1 cellular context compared by ENCODE assay signal in the genomic region with DNA sequence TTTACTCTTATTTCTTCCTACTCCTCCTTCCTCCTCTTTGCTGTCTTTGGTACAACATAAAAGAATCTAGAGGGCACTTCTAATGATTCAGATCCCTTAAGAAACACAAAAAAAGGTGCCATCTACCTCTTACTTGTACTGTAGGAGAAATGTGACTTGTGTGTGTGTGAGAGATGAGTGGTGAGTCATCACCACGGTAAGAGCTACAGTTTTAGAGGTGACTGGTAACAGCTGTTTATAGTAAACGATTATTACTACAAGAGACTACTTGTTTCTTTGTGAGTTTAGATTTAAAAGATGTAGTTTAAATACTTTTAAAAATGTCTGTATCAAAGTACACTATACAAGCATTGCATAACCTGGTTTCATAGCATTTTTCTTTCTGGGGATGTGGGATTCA.
TF ChIP-seq lines count a peak whose summit lies in the region.

No MANE protein-coding gene starts in this region.

TF ChIP-seq in GM12878, 131 proteins besides CTCF, POLR2A, EP300 and RAD21:
- TF ChIP-seq HCFC1 (IDR thresholded peaks at IDR 0.05; ENCODE audit: low read length): no peak
- TF ChIP-seq POU2F2 (IDR thresholded peaks at IDR 0.05; ENCODE audit: borderline replicate concordance, low read depth, low read length): no peak
- TF ChIP-seq ZSCAN29 (IDR thresholded peaks at IDR 0.05): no peak
- TF ChIP-seq CREB1 (IDR thresholded peaks at IDR 0.05; ENCODE audit: low read depth): no peak
- TF ChIP-seq USF2 (IDR thresholded peaks at IDR 0.05; ENCODE audit: borderline replicate concordance, low read depth, low read length): no peak
- no peak for TF ChIP-seq KAT2A (conservative IDR thresholded peaks at IDR 0.05; ENCODE audit: control insufficient read depth, low read depth, low read length)
- TF ChIP-seq, protein P1, sequence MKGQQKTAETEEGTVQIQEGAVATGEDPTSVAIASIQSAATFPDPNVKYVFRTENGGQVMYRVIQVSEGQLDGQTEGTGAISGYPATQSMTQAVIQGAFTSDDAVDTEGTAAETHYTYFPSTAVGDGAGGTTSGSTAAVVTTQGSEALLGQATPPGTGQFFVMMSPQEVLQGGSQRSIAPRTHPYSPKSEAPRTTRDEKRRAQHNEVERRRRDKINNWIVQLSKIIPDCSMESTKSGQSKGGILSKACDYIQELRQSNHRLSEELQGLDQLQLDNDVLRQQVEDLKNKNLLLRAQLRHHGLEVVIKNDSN (IDR thresholded peaks at IDR 0.05; ENCODE audit: borderline replicate concordance, extremely low read length, insufficient read depth, low read depth, low read length): no peak
- no peak for TF ChIP-seq SUZ12 (IDR thresholded peaks at IDR 0.05; ENCODE audit: unreplicated experiment)
- TF ChIP-seq JUNB (IDR thresholded peaks at IDR 0.05): no peak
